In the genomic region with DNA sequence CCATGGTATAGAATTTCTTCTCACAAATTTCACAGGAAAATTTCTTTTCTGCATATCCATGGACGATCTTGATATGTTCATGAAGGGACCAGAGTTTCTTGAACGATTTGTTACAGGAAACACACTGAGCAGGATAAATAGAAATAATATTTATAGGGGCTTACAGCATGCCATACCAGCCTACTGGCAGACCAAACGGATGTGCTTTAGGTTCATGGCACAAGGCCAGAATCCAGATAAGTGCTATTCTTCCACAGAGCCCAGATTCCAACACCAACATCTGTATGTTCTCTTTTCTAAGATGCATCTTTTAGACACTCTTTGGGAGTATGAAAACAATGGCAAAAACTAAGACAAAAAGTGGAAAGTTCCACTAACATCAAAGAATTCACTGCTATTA, we compare ENCODE assay signal across 20 cellular contexts. TPM values are rescaled to one million over a fixed set of nuclear protein-coding genes. Genes with fewer than 3 reads are reported as not detected.
DNase-seq lines count a peak whose midpoint lies in the region; ATAC-seq, FAIRE-seq and TF ChIP-seq lines count a peak whose summit lies in the region.
"Had no signal": no experiment of that assay in that cellular context is flagged by ENCODE, and none has a peak within 500 bp of the region (broad histone marks: within the 10 kb centered on the region; RNA-seq: fewer than 3 reads in every experiment).

No MANE protein-coding gene starts in this region.

- H2AFZ ChIP-seq in endothelial cell of umbilical vein (ENCODE audit: low read depth, low read length) = no peak overlapping the region
- H2AFZ ChIP-seq: GM23248 had no signal

- no peaks in the 10 kb centered on the region for H3K27me3 ChIP-seq in A673 (replicated peaks; ENCODE audit: insufficient read depth, low read depth, low read length, poor library complexity)
- no peaks in the 10 kb centered on the region for H3K27me3 ChIP-seq in endothelial cell of umbilical vein (ENCODE audit: control insufficient read depth in 2 of 2, insufficient read depth in 2 of 2, low read length in 2 of 2)

- dilution Hi-C loops in endothelial cell of umbilical vein (cut with MboI; ENCODE audit: extremely low pct_ligation_motif_present, low sequenced_read_pairs) = no loop called here

- no peaks in the 10 kb centered on the region for H4K20me1 ChIP-seq in endothelial cell of umbilical vein (replicated peaks; ENCODE audit: control insufficient read depth, extremely low read depth, insufficient read depth, low read length)

- no peak overlapping the region for H3K4me2 ChIP-seq in endothelial cell of umbilical vein (ENCODE audit: insufficient read depth, low read length)
- H3K4me2 ChIP-seq: A549 had no signal

- peaks cover 33% of the 10 kb centered on the region for H3K4me1 ChIP-seq in A673 (ENCODE audit: insufficient read depth, low read length, poor library complexity, severe bottlenecking)
- H3K4me1 ChIP-seq in endothelial cell of umbilical vein (ENCODE audit: control insufficient read depth, extremely low read depth, insufficient read depth, low read length) = peaks cover 11% of the 10 kb centered on the region

- H3K9me3 ChIP-seq in A673 (ENCODE audit: low read depth, low read length, poor library complexity, severe bottlenecking) (no peaks in the 10 kb centered on the region), endothelial cell of umbilical vein (replicated peaks; ENCODE audit: control insufficient read depth, insufficient read depth, low read length) (no peaks in the 10 kb centered on the region)
- H3K9me3 ChIP-seq: A549 had no signal

- no peak for TF ChIP-seq POLR2A in endothelial cell of umbilical vein (IDR thresholded peaks at IDR 0.05; ENCODE audit: low read depth, low read length)

- FAIRE-seq in endothelial cell of umbilical vein (lab: Jason Lieb, UNC) = no peak
- FAIRE-seq: A549, G401.6, GM12892, H1 had no signal

- no peak overlapping the region for H3K9ac ChIP-seq in endothelial cell of umbilical vein (replicated peaks; ENCODE audit: extremely low read depth, insufficient read depth, low read length)
- H3K9ac ChIP-seq: GM23248 had no signal

- intact Hi-C loops in A673 (cut with micrococcal nuclease; ENCODE audit: unreplicated experiment) (no loop called here), endothelial cell of umbilical vein (cut with micrococcal nuclease) (no loop called here), Right ventricle myocardium inferior (cut with DNase I) (no loop called here)

- no peak for TF ChIP-seq CTCF in A673 (conservative IDR thresholded peaks at IDR 0.05; ENCODE audit: low read depth, low read length)
- no peak for TF ChIP-seq CTCF in VCaP (conservative IDR thresholded peaks at IDR 0.05)
- no peak for TF ChIP-seq CTCF in endothelial cell of umbilical vein (IDR thresholded peaks at IDR 0.05; ENCODE audit: extremely low read depth in 1 of 2, insufficient read depth in 1 of 2, low read depth in 1 of 2, low read length in 2 of 2)

- peak; percentile 85 for DNase-seq in A673 (ENCODE audit: low spot score)
- DNase-seq in endothelial cell of umbilical vein (ENCODE audit: low read depth, low spot score) = peak; percentile 23
- DNase-seq in Right ventricle myocardium inferior (ENCODE audit: missing footprints) = no peak
- DNase-seq: 8988T; C1 segment of cervical spinal cord; Calu3; CD4-positive, alpha-beta memory T cell; COR-L47; DMS153; DND-41; GM23248; H7; HCEC 1CT had no signal

- H3K4me3 ChIP-seq in A673 (ENCODE audit: low read depth, low read length, poor library complexity, severe bottlenecking) = no peak overlapping the region
- no peak overlapping the region for H3K4me3 ChIP-seq in endothelial cell of umbilical vein (replicated peaks in 1 of 3; ENCODE audit: insufficient read depth in 1 of 3, low read depth in 1 of 3, low read length in 3 of 3)
- H3K4me3 ChIP-seq: A549, GM23248 had no signal

- H3K36me3 ChIP-seq in A673 (ENCODE audit: insufficient read depth, low read length, poor library complexity, severe bottlenecking) = peaks cover 10% of the 10 kb centered on the region
- peaks cover 0 to 5% of the 10 kb centered on the region in 2 experiments for H3K36me3 ChIP-seq in endothelial cell of umbilical vein (ENCODE audit: control insufficient read depth in 2 of 2, extremely low read depth in 1 of 2, insufficient read depth in 2 of 2, low read length in 2 of 2)

- POLR2A ChIA-PET in A673 (lab: Charles Lee; ENCODE audit: low non-redundant PET) (interaction anchor here (0.6 kb wide), 1 partner anchor 69 kb away, joined by 4 read pairs; no protein-coding TSS in a partner anchor), endothelial cell of umbilical vein (lab: Charles Lee) (no interaction called here)

- H3K27ac ChIP-seq in A673 (ENCODE audit: low read depth, low read length, poor library complexity, severe bottlenecking) (peak overlapping the region; percentile 52), VCaP (peak overlapping the region; percentile 46), endothelial cell of umbilical vein (ENCODE audit: insufficient read depth, low read depth, low read length) (no peak overlapping the region)
- H3K27ac ChIP-seq: A549, GM23248 had no signal

- no peaks in the 10 kb centered on the region for H3K79me2 ChIP-seq in endothelial cell of umbilical vein (ENCODE audit: control insufficient read depth, insufficient read depth, low read length)

- ATAC-seq in HG02623 (IDR thresholded peaks at IDR 0.05; ENCODE audit: unreplicated experiment) = no peak
- no peak for ATAC-seq in HG03460 (IDR thresholded peaks at IDR 0.05; ENCODE audit: unreplicated experiment)
- ATAC-seq in Right ventricle myocardium inferior = no peak
- ATAC-seq: A549 had no signal

- no peaks in the 10 kb centered on the region for H3K9me1 ChIP-seq in endothelial cell of umbilical vein (replicated peaks; ENCODE audit: control insufficient read depth, extremely low read depth, insufficient read depth, low read length)

- CTCF ChIA-PET in A673 (lab: Charles Lee) (no interaction called here), endothelial cell of umbilical vein (lab: Charles Lee) (no interaction called here)

- no TSS peak for BruUV-seq in A673 (replicated peaks; lab: Mats Ljungman, UMichigan)
- no TSS peak for BruUV-seq in endothelial cell of umbilical vein (replicated peaks; lab: Mats Ljungman, UMichigan)

TF ChIP-seq in endothelial cell of umbilical vein, 7 proteins besides CTCF, POLR2A, EP300 and RAD21:
- TF ChIP-seq POLR2AphosphoS5 (IDR thresholded peaks at IDR 0.05; ENCODE audit: insufficient read depth, low read depth, low read length) (no peak), GATA2 (IDR thresholded peaks at IDR 0.05; ENCODE audit: insufficient read depth, insufficient read length, low read depth, low read length) (no peak), MYC (IDR thresholded peaks at IDR 0.05; ENCODE audit: low read depth, low read length) (no peak), JUN (IDR thresholded peaks at IDR 0.05; ENCODE audit: borderline replicate concordance, insufficient read depth, insufficient read length, low read depth) (no peak), FOS (IDR thresholded peaks at IDR 0.05; ENCODE audit: borderline replicate concordance, insufficient read depth, low read length) (no peak), EZH2 (IDR thresholded peaks at IDR 0.05; ENCODE audit: borderline replicate concordance, low read depth, low read length, severe bottlenecking) (no peak)
- TF ChIP-seq, protein P1, sequence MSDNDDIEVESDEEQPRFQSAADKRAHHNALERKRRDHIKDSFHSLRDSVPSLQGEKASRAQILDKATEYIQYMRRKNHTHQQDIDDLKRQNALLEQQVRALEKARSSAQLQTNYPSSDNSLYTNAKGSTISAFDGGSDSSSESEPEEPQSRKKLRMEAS (IDR thresholded peaks at IDR 0.05; ENCODE audit: insufficient read depth, insufficient read length) = no peak

RNA-seq across cellular contexts. Expression of a gene that starts 49.3 kb away (rescaled TPM):
- total RNA-seq in A673 (2021) = 32.1 and 41.5 TPM in 2 replicates
- total RNA-seq in endothelial cell of umbilical vein = 18.2 and 18.6 TPM in 2 replicates
- polyA plus RNA-seq in endothelial cell of umbilical vein = 6.1 and 6.2 TPM in 2 replicates
- polyA plus RNA-seq in endothelial cell of umbilical vein (2011; cell fraction: cytosol; rRNA removed) = 5.1 and 5.9 TPM in 2 replicates
- 16.3 and 19.9 TPM in 2 replicates for polyA plus RNA-seq in endothelial cell of umbilical vein (2011; cell fraction: nucleus; rRNA removed)
- polyA plus RNA-seq in endothelial cell of umbilical vein (2012) = 4.0 and 4.1 TPM in 2 replicates
- polyA minus RNA-seq in endothelial cell of umbilical vein = 22.8 and 24.6 TPM in 2 replicates
- polyA minus RNA-seq in endothelial cell of umbilical vein (2011; cell fraction: cytosol; rRNA and poly(A)+ RNA removed) = 30.3 TPM
- 19.1 and 23.9 TPM in 2 replicates for polyA minus RNA-seq in endothelial cell of umbilical vein (2011; cell fraction: nucleus; rRNA and poly(A)+ RNA removed)
- 19.0 TPM for total RNA-seq in Right ventricle myocardium inferior
